Comparison of ENCODE assay signal across 10 cellular contexts in genomic region chr11:69080361-69080973, GRCh38. TPM values are rescaled to one million over a fixed set of nuclear protein-coding genes. Genes with fewer than 3 reads are reported as not detected.
A peak's percentile ranks its signal among the peaks of the same experiment; 100 is the strongest.
DNase-seq lines count a peak whose midpoint lies in the region; ATAC-seq and TF ChIP-seq lines count a peak whose summit lies in the region.
"Had no signal": no experiment of that assay in that cellular context is flagged by ENCODE, and none has a peak within 500 bp of the region (broad histone marks: within the 10 kb centered on the region; RNA-seq: fewer than 3 reads in every experiment).

No MANE protein-coding gene starts in this region.

- H3K9me3 Mint-ChIP-seq in activated T-helper 17 cell treated with anti-CD3 and anti-CD28 coated beads, Interleukin-2, amount 50 U/mL, for 72 hours = no peaks in the 10 kb centered on the region
- H3K9me3 Mint-ChIP-seq in memory B cell = no peaks in the 10 kb centered on the region
- no peaks in the 10 kb centered on the region for H3K9me3 Mint-ChIP-seq in endodermal cell

- DNase-seq in HS-27A (ENCODE audit: low read depth) (peak; percentile 83), memory B cell (ENCODE audit: low spot score in 2 of 2) (no peak), DMS153 (lab: John Stamatoyannopoulos, UW) (no peak), SJCRH30 (no peak), endodermal cell (no peak)
- DNase-seq: heart left ventricle, NCI-H2227 treated with DMSO at 0.1 percent for 48 hours had no signal

- H3K27me3 Mint-ChIP-seq in activated T-helper 17 cell treated with anti-CD3 and anti-CD28 coated beads, Interleukin-2, amount 50 U/mL, for 72 hours = no peaks in the 10 kb centered on the region
- H3K27me3 Mint-ChIP-seq in memory B cell = no peaks in the 10 kb centered on the region
- no peaks in the 10 kb centered on the region for H3K27me3 Mint-ChIP-seq in endodermal cell (ENCODE audit: insufficient read depth)

- H3K9ac ChIP-seq in BLaER1 treated with 17β-estradiol and CSF1 and Interleukin-3, amounts not matched to agents 10 nM and 100 nM = peak overlapping the region; percentile 56 to 77 (median 66); a peak in 21 of 22 replicates
- H3K9ac ChIP-seq in endodermal cell (ENCODE audit: extremely low read depth, low read length, poor library complexity, severe bottlenecking) = no peak overlapping the region

- peak overlapping the region; percentile 45 for H3K4me3 Mint-ChIP-seq in activated T-helper 17 cell treated with anti-CD3 and anti-CD28 coated beads, Interleukin-2, amount 50 U/mL, for 72 hours
- H3K4me3 Mint-ChIP-seq in memory B cell = peak overlapping the region; percentile 21
- no peak overlapping the region for H3K4me3 Mint-ChIP-seq in endodermal cell

- H4K20me1 ChIP-seq in BLaER1 treated with 17β-estradiol and CSF1 and Interleukin-3, amounts not matched to agents 10 nM and 100 nM = peaks cover 21 to 87% (median 51%) of the 10 kb centered on the region in 11 experiments

- H3K4me1 ChIP-seq in BLaER1 treated with 17β-estradiol and CSF1 and Interleukin-3, amounts not matched to agents 10 nM and 100 nM = peaks cover 39 to 48% (median 42%) of the 10 kb centered on the region in 10 experiments
- H3K4me1 ChIP-seq in SJCRH30 (peaks cover 7% of the 10 kb centered on the region), endodermal cell (ENCODE audit: control insufficient read depth, insufficient read depth, low read length) (no peaks in the 10 kb centered on the region)

- peak overlapping the region; percentile 70 for H3K27ac Mint-ChIP-seq in activated T-helper 17 cell treated with anti-CD3 and anti-CD28 coated beads, Interleukin-2, amount 50 U/mL, for 72 hours
- H3K27ac Mint-ChIP-seq in memory B cell (no peak overlapping the region), endodermal cell (no peak overlapping the region)

- no peaks in the 10 kb centered on the region for H3K36me3 Mint-ChIP-seq in activated T-helper 17 cell treated with anti-CD3 and anti-CD28 coated beads, Interleukin-2, amount 50 U/mL, for 72 hours (ENCODE audit: low read depth)
- H3K36me3 Mint-ChIP-seq in memory B cell (peaks cover 14% of the 10 kb centered on the region), endodermal cell (ENCODE audit: low read depth) (peaks cover 27% of the 10 kb centered on the region)

- H3K9me3 ChIP-seq in BLaER1 treated with 17β-estradiol and CSF1 and Interleukin-3, amounts not matched to agents 10 nM and 100 nM (replicated peaks in 1 of 11) = no peaks in the 10 kb centered on the region
- H3K9me3 ChIP-seq in SJCRH30 (replicated peaks) = no peaks in the 10 kb centered on the region
- no peaks in the 10 kb centered on the region for H3K9me3 ChIP-seq in endodermal cell (ENCODE audit: control insufficient read depth, low read length)
- H3K9me3 ChIP-seq: heart left ventricle had no signal

- H3K4me1 Mint-ChIP-seq in activated T-helper 17 cell treated with anti-CD3 and anti-CD28 coated beads, Interleukin-2, amount 50 U/mL, for 72 hours = no peaks in the 10 kb centered on the region
- H3K4me1 Mint-ChIP-seq in memory B cell (peaks cover 4% of the 10 kb centered on the region), endodermal cell (no peaks in the 10 kb centered on the region)

- 92 to 93% methylated on average over 4 to 15 of the region's 15 CpGs for WGBS in endodermal cell (ENCODE audit: insufficient coverage in 1 of 2, insufficient read length in 1 of 2), 2 experiments

- no peak for TF ChIP-seq CTCF in endodermal cell (conservative IDR thresholded peaks at IDR 0.05)

- H3K4me2 ChIP-seq in BLaER1 treated with 17β-estradiol and CSF1 and Interleukin-3, amounts not matched to agents 10 nM and 100 nM = peak overlapping the region; percentile 70 to 95 (median 84)

- H3K4me3 ChIP-seq in BLaER1 treated with 17β-estradiol and CSF1 and Interleukin-3, amounts not matched to agents 10 nM and 100 nM = peak overlapping the region in 4 of 10 experiments; percentile 4 to 47 (median 30); a peak in 4 of 20 replicates
- H3K4me3 ChIP-seq in SJCRH30 (no peak overlapping the region), endodermal cell (ENCODE audit: low read length) (no peak overlapping the region)
- H3K4me3 ChIP-seq: heart left ventricle had no signal

- peak overlapping the region; percentile 34 to 92 (median 77); a peak in 21 of 22 replicates for H3K27ac ChIP-seq in BLaER1 treated with 17β-estradiol and CSF1 and Interleukin-3, amounts not matched to agents 10 nM and 100 nM
- H3K27ac ChIP-seq in SJCRH30 = no peak overlapping the region
- no peak overlapping the region for H3K27ac ChIP-seq in endodermal cell (ENCODE audit: low read depth, low read length)

- H3K36me3 ChIP-seq in BLaER1 treated with 17β-estradiol and CSF1 and Interleukin-3, amounts not matched to agents 10 nM and 100 nM = peaks cover 23 to 84% (median 59%) of the 10 kb centered on the region in 11 experiments
- H3K36me3 ChIP-seq in SJCRH30 (no peaks in the 10 kb centered on the region), endodermal cell (ENCODE audit: control insufficient read depth, insufficient read depth, low read length) (peaks cover 26% of the 10 kb centered on the region)

- no peaks in the 10 kb centered on the region for H3K27me3 ChIP-seq in BLaER1 treated with 17β-estradiol and CSF1 and Interleukin-3, amounts not matched to agents 10 nM and 100 nM
- H3K27me3 ChIP-seq in SJCRH30 (no peaks in the 10 kb centered on the region), endodermal cell (ENCODE audit: control insufficient read depth, insufficient read depth, low read length, poor library complexity, severe bottlenecking) (no peaks in the 10 kb centered on the region)
- H3K27me3 ChIP-seq: heart left ventricle had no signal

- peak; percentile 80 for ATAC-seq in activated T-helper 17 cell treated with anti-CD3 and anti-CD28 coated beads, Interleukin-2, amount 50 U/mL, for 72 hours (replicated peaks)
- ATAC-seq in memory B cell (ENCODE audit: low read depth) (peak; percentile 59), HG02678 (IDR thresholded peaks at IDR 0.05; ENCODE audit: unreplicated experiment) (no peak)

RNA-seq across cellular contexts. Expression of gene TPCN2, which starts 31.7 kb away (rescaled TPM):
- 10 to 100 TPM; 12.8 to 15.9 TPM for total RNA-seq in activated T-helper 17 cell treated with anti-CD3 and anti-CD28 coated beads, Interleukin-2, amount 50 U/mL, for 72 hours
- 3.9 and 5.5 TPM in 2 replicates for total RNA-seq in SJCRH30 (2014; rRNA removed; shearing (Covaris generic))
- total RNA-seq in endodermal cell = 10 to 100 TPM; 20.7 to 27.9 TPM
- polyA plus RNA-seq in endodermal cell (2013, experiment 1 of 2) = 9.3 TPM
- polyA plus RNA-seq in endodermal cell (2013, experiment 2 of 2) = 8.0 TPM

Comparison
In these comparisons a context has a peak if more than half of its experiments do, and no peak if none do; other contexts are left out.
1. H3K27ac ChIP-seq: peak in BLaER1 treated with 17β-estradiol and CSF1 and Interleukin-3, amounts not matched to agents 10 nM and 100 nM (11 of 11); none in SJCRH30 (single experiment) and endodermal cell (single experiment).